8 cellular contexts compared by ENCODE assay signal in the genomic region with DNA sequence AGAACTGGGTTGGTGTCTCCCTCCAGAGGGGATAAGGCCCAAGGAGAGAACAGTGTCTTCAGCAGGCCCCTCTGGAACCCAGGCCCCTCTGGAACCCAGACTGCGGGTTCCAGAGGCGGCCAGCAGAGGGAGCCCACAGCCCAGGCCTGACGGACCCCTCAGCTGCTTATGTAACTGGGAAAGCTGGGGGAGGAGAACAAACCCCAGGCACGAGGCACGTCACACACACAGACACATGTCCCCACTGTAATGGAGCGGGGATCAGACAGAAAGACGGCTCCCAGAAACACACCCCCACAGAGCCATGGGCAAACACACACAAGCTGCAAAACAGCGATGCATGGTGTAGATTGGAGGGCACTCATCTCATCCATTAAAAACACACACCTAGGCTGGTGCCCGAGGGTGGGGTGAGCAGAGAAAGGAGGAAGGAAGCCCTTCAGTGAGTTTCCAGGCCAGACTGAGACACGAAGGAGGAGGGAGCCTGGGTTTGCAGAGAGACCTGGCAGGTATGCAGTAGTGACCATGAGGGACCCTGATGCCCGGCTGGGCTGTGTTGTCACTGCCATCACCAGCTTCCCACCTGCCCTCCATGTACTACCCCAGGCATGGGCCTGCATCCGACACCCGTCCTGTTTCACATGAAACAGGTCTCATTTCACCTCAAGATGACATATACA. TPM values are rescaled to one million over a fixed set of nuclear protein-coding genes. Genes with fewer than 3 reads are reported as not detected.
DNase-seq lines count a peak whose midpoint lies in the region; ATAC-seq lines count a peak whose summit lies in the region.

No MANE protein-coding gene starts in this region.

- ATAC-seq in HG03095 (IDR thresholded peaks at IDR 0.05; ENCODE audit: unreplicated experiment), result peak; percentile 33
- ATAC-seq in activated CD4-positive, alpha-beta T cell treated with anti-CD3 and anti-CD28 coated beads for 36 hours, result peak; percentile 26
- ATAC-seq in GM21526 (IDR thresholded peaks at IDR 0.05; ENCODE audit: low FRiP score, unreplicated experiment), result no peak

- DNase-seq in DMS53 (lab: John Stamatoyannopoulos, UW) (peak; percentile 91), NCI-H524 treated with DMSO at 0.1 percent for 48 hours (lab: John Stamatoyannopoulos, UW) (peak; percentile 40), cerebellar nuclear complex (lab: John Stamatoyannopoulos, UW) (peak; percentile 37 to 89), left kidney (ENCODE audit: low read depth, low spot score) (peak; percentile 92)
- peak; percentile 86 for DNase-seq in activated CD4-positive, alpha-beta T cell treated with anti-CD3 and anti-CD28 coated beads for 36 hours
- peak; percentile 67 for DNase-seq in stimulated activated CD4-positive, alpha-beta T cell treated with anti-CD3 and anti-CD28 coated beads, Interleukin-2, amount 100 ng/mL, for 4 hours (ENCODE audit: low read depth)

- no peak overlapping the region for H3K4me3 Mint-ChIP-seq in activated CD4-positive, alpha-beta T cell treated with anti-CD3 and anti-CD28 coated beads for 36 hours

- POLR2A ChIA-PET in activated CD4-positive, alpha-beta T cell treated with anti-CD3 and anti-CD28 coated beads for 36 hours (lab: Charles Lee), result no interaction called here

- H3K27ac Mint-ChIP-seq in activated CD4-positive, alpha-beta T cell treated with anti-CD3 and anti-CD28 coated beads for 36 hours, result peak overlapping the region; percentile 87

- H3K9me3 Mint-ChIP-seq in activated CD4-positive, alpha-beta T cell treated with anti-CD3 and anti-CD28 coated beads for 36 hours (ENCODE audit: low read depth), result no peaks in the 10 kb centered on the region

- H3K27me3 Mint-ChIP-seq in activated CD4-positive, alpha-beta T cell treated with anti-CD3 and anti-CD28 coated beads for 36 hours, result no peaks in the 10 kb centered on the region

- peaks cover 39% of the 10 kb centered on the region for H3K4me1 Mint-ChIP-seq in activated CD4-positive, alpha-beta T cell treated with anti-CD3 and anti-CD28 coated beads for 36 hours

- intact Hi-C loops in activated CD4-positive, alpha-beta T cell treated with anti-CD3 and anti-CD28 coated beads for 36 hours (cut with DNase I, micrococcal nuclease), result loop anchor here (1.0 to 2.0 kb wide), 6 partner anchors 92 to 276 kb away; no protein-coding TSS in a partner anchor

- CTCF ChIA-PET in activated CD4-positive, alpha-beta T cell treated with anti-CD3 and anti-CD28 coated beads for 36 hours (lab: Charles Lee), result interaction anchor here (0.5 to 4.9 kb wide), 31 partner anchors 9 to 896 kb away, joined by 3 to 49 read pairs (median 4); partner anchors contain the start of gene CASQ1

- H3K36me3 Mint-ChIP-seq in activated CD4-positive, alpha-beta T cell treated with anti-CD3 and anti-CD28 coated beads for 36 hours (ENCODE audit: low read depth), result peaks cover 2% of the 10 kb centered on the region

RNA-seq across cellular contexts. Expression of gene IGSF8, which starts 2.8 kb away (rescaled TPM):
- total RNA-seq in activated CD4-positive, alpha-beta T cell treated with anti-CD3 and anti-CD28 coated beads for 36 hours, result 10 to 100 TPM; 29.2 to 33.8 TPM

RNA-seq across cellular contexts. Expression of gene ATP1A2, which starts 14.4 kb away (rescaled TPM):
- not detected for total RNA-seq in activated CD4-positive, alpha-beta T cell treated with anti-CD3 and anti-CD28 coated beads for 36 hours

RNA-seq across cellular contexts. Expression of gene KCNJ9, which starts 19.8 kb away (rescaled TPM):
- under 1 TPM; 0.04 to 0.05 TPM for total RNA-seq in activated CD4-positive, alpha-beta T cell treated with anti-CD3 and anti-CD28 coated beads for 36 hours

RNA-seq across cellular contexts. Expression of gene KCNJ10, which starts 31.2 kb away (rescaled TPM):
- total RNA-seq in activated CD4-positive, alpha-beta T cell treated with anti-CD3 and anti-CD28 coated beads for 36 hours, result under 1 TPM; 0.11 TPM

RNA-seq across cellular contexts. Expression of gene ATP1A4, which starts 50.2 kb away (rescaled TPM):
- total RNA-seq in activated CD4-positive, alpha-beta T cell treated with anti-CD3 and anti-CD28 coated beads for 36 hours, result not detected

Comparison
In these comparisons a context has a peak if more than half of its experiments do, and no peak if none do; other contexts are left out.
1. DNase-seq: peak in every context shown above with its lines; median percentile 92 in left kidney; 91 in DMS53; 86 in activated CD4-positive, alpha-beta T cell treated with anti-CD3 and anti-CD28 coated beads for 36 hours; 67 in stimulated activated CD4-positive, alpha-beta T cell treated with anti-CD3 and anti-CD28 coated beads, Interleukin-2, amount 100 ng/mL, for 4 hours; 63 in cerebellar nuclear complex; 40 in NCI-H524 treated with DMSO at 0.1 percent for 48 hours.